19 cellular contexts compared by ENCODE assay signal in the genomic region with DNA sequence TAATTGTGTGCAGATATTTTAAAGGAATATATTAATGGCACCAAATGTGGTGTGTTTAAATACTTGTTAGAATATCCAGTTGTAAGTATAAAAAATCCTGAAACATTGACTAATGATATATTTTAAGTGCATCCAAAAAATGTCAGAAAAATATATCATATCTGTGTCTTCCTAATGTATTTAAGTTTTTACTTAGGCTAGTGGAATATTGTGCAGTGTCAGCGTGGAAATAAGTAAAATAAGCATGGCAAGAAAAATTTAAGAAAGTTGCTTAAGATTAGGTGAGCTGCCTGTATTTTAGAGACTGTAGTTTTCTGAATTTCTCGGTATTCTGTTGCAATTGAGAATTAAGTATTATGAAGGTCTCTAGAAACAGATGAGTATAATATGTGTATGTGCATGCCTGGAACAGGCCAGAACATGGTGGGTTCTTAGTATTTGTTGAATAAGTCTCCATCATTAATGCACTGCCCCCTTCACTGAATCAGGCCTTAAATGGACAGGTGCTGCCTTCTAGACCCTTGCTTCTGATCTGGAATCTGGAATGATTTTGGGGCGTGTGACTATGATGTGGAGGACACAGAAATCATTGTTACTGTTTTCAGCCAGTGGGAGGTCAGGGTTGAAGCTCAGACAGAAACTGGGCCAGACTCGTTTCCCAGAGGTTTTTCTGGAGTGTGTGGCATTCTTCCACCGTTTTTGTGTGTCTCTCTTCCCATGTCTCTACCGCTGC.
A peak's percentile ranks its signal among the peaks of the same experiment; 100 is the strongest.
DNase-seq lines count a peak whose midpoint lies in the region; ATAC-seq and TF ChIP-seq lines count a peak whose summit lies in the region.
"Had no signal": no experiment of that assay in that cellular context is flagged by ENCODE, and none has a peak within 500 bp of the region (broad histone marks: within the 10 kb centered on the region; RNA-seq: fewer than 3 reads in every experiment).

No MANE protein-coding gene starts in this region.

- peaks cover 41% of the 10 kb centered on the region for H3K4me1 Mint-ChIP-seq in HFFc6 (ENCODE audit: low read depth)
- H3K4me1 Mint-ChIP-seq in T-helper 17 cell, result peaks cover 17% of the 10 kb centered on the region

- no peak for TF ChIP-seq CTCF in HFFc6 (IDR thresholded peaks at IDR 0.05)

- H3K27ac Mint-ChIP-seq in HFFc6 (peak overlapping the region; percentile 49; the same call in 1 of the 2 replicates), T-helper 17 cell (peak overlapping the region; percentile 67)
- H3K27ac Mint-ChIP-seq: activated T-cell treated with anti-CD3 and anti-CD28 coated beads, Interleukin-2, amount 50 U/mL, for 24 hours; endodermal cell had no signal

- DNase-seq in HFFc6, result no peak
- DNase-seq in T-helper 17 cell, result no peak
- DNase-seq in medulla oblongata (ENCODE audit: extremely low spot score), result peak; percentile 63
- DNase-seq in superior temporal gyrus (ENCODE audit: extremely low spot score), result peak; percentile 49
- DNase-seq in NCI-H2029 treated with DMSO at 0.1 percent for 48 hours (lab: John Stamatoyannopoulos, UW), result no peak
- no peak for DNase-seq in NCI-H146 (lab: John Stamatoyannopoulos, UW)
- DNase-seq: activated CD8-positive, alpha-beta memory T cell treated with anti-CD3 and anti-CD28 coated beads for 24 hours; activated T-cell treated with anti-CD3 and anti-CD28 coated beads, Interleukin-2, amount 50 U/mL, for 24 hours; endodermal cell; H7; mucosa of descending colon; NCI-H82; OCI-M1 had no signal

- H3K9me3 ChIP-seq in T-helper 17 cell (ENCODE audit: control insufficient read depth, low read length, poor library complexity, severe bottlenecking), result no peaks in the 10 kb centered on the region
- H3K9me3 ChIP-seq: esophagus muscularis mucosa, mucosa of descending colon, sigmoid colon, thoracic aorta, vagina had no signal

- peaks cover 2% of the 10 kb centered on the region; the same call in 1 of the 2 replicates for H3K27me3 Mint-ChIP-seq in HFFc6 (ENCODE audit: insufficient read depth)
- no peaks in the 10 kb centered on the region for H3K27me3 Mint-ChIP-seq in T-helper 17 cell
- H3K27me3 Mint-ChIP-seq: activated T-cell treated with anti-CD3 and anti-CD28 coated beads, Interleukin-2, amount 50 U/mL, for 24 hours had no signal

- no peak for ATAC-seq in T-helper 17 cell
- ATAC-seq in HG02571 (IDR thresholded peaks at IDR 0.05; ENCODE audit: unreplicated experiment), result no peak
- ATAC-seq: mucosa of descending colon had no signal

- no peaks in the 10 kb centered on the region for H3K9me3 Mint-ChIP-seq in HFFc6
- H3K9me3 Mint-ChIP-seq: activated T-cell treated with anti-CD3 and anti-CD28 coated beads, Interleukin-2, amount 50 U/mL, for 24 hours; CD14-positive monocyte; endodermal cell had no signal

- H3K4me3 Mint-ChIP-seq in HFFc6, result no peak overlapping the region
- H3K4me3 Mint-ChIP-seq in T-helper 17 cell, result no peak overlapping the region
- H3K4me3 Mint-ChIP-seq: activated T-cell treated with anti-CD3 and anti-CD28 coated beads, Interleukin-2, amount 50 U/mL, for 24 hours; CD14-positive monocyte; endodermal cell had no signal

- H3K36me3 Mint-ChIP-seq in HFFc6 (ENCODE audit: low read depth) (peaks cover 4% of the 10 kb centered on the region), T-helper 17 cell (ENCODE audit: low read depth) (peaks cover 4% of the 10 kb centered on the region)

Comparison
In these comparisons a context has a peak if more than half of its experiments do, and no peak if none do; other contexts are left out.
1. DNase-seq: peak in medulla oblongata (single experiment) and superior temporal gyrus (single experiment); none in HFFc6 (single experiment), T-helper 17 cell (0 of 3), NCI-H2029 treated with DMSO at 0.1 percent for 48 hours (single experiment) and NCI-H146 (single experiment).